In genomic region chr17:5873781-5874180, GRCh38 we compare ENCODE assay signal across 24 cellular contexts.
DNase-seq lines count a peak whose midpoint lies in the region; ATAC-seq, FAIRE-seq and TF ChIP-seq lines count a peak whose summit lies in the region.
"Had no signal": no experiment of that assay in that cellular context is flagged by ENCODE, and none has a peak within 500 bp of the region (broad histone marks: within the 10 kb centered on the region; RNA-seq: fewer than 3 reads in every experiment).

No MANE protein-coding gene starts in this region.

- CTCF ChIA-PET in activated CD8-positive, alpha-beta memory T cell treated with anti-CD3 and anti-CD28 coated beads, Interleukin-2, amount 10 ng/mL, durations not matched to agents 7 days and 5 days (lab: Charles Lee), result no interaction called here
- CTCF ChIA-PET in endothelial cell of umbilical vein (lab: Charles Lee), result interaction anchor here (1.2 kb wide), 1 partner anchor 166 kb away, joined by 3 read pairs; no protein-coding TSS in a partner anchor

- no peak overlapping the region for H3K4me3 Mint-ChIP-seq in activated CD8-positive, alpha-beta memory T cell treated with anti-CD3 and anti-CD28 coated beads, Interleukin-2, amount 10 ng/mL, durations not matched to agents 7 days and 5 days
- no peak overlapping the region for H3K4me3 Mint-ChIP-seq in H9
- H3K4me3 Mint-ChIP-seq: CD4-positive, alpha-beta memory T cell had no signal

- no peak overlapping the region for H3K27ac Mint-ChIP-seq in activated CD8-positive, alpha-beta memory T cell treated with anti-CD3 and anti-CD28 coated beads, Interleukin-2, amount 10 ng/mL, durations not matched to agents 7 days and 5 days
- H3K27ac Mint-ChIP-seq in H9, result no peak overlapping the region

- ATAC-seq in activated CD8-positive, alpha-beta memory T cell treated with anti-CD3 and anti-CD28 coated beads, Interleukin-2, amount 10 ng/mL, durations not matched to agents 7 days and 5 days, result no peak
- no peak for ATAC-seq in GM18868 (IDR thresholded peaks at IDR 0.05; ENCODE audit: unreplicated experiment)
- ATAC-seq: A549, HCT116 had no signal

- H2BK20ac ChIP-seq in H9 (ENCODE audit: low read depth, low read length, poor library complexity, severe bottlenecking), result no peak overlapping the region

- H4K8ac ChIP-seq in H9 (replicated peaks; ENCODE audit: insufficient read length, low read depth, low read length), result no peak overlapping the region

- H3K9me3 ChIP-seq in H9 (ENCODE audit: control insufficient read depth, low read depth, low read length) (no peaks in the 10 kb centered on the region), endothelial cell of umbilical vein (replicated peaks; ENCODE audit: control insufficient read depth, insufficient read depth, low read length) (no peaks in the 10 kb centered on the region), prostate gland (no peaks in the 10 kb centered on the region)
- H3K9me3 ChIP-seq: A549, BE2C had no signal

- no peak overlapping the region for H2BK5ac ChIP-seq in H9 (ENCODE audit: insufficient read length, low read length)

- H2BK120ac ChIP-seq in H9 (ENCODE audit: low read depth, low read length, poor library complexity, severe bottlenecking), result no peak overlapping the region

- no peak overlapping the region for H3T11ph ChIP-seq in H9 (ENCODE audit: low read length)

- no peak for FAIRE-seq in endothelial cell of umbilical vein (lab: Jason Lieb, UNC)
- FAIRE-seq: A549, GM12891, GM18507, H1 had no signal

- no peak for TF ChIP-seq POLR2A in endothelial cell of umbilical vein (IDR thresholded peaks at IDR 0.05; ENCODE audit: low read depth, low read length)
- no peak for TF ChIP-seq POLR2A in prostate gland (IDR thresholded peaks at IDR 0.05)

- no peaks in the 10 kb centered on the region for H3K9me1 ChIP-seq in endothelial cell of umbilical vein (replicated peaks; ENCODE audit: control insufficient read depth, extremely low read depth, insufficient read depth, low read length)

- no peaks in the 10 kb centered on the region for H3K27me3 Mint-ChIP-seq in activated CD8-positive, alpha-beta memory T cell treated with anti-CD3 and anti-CD28 coated beads, Interleukin-2, amount 10 ng/mL, durations not matched to agents 7 days and 5 days
- peaks cover 4% of the 10 kb centered on the region for H3K27me3 Mint-ChIP-seq in H9 (ENCODE audit: low read depth)

- intact Hi-C loops in endothelial cell of umbilical vein (cut with micrococcal nuclease), result no loop called here
- intact Hi-C loops in prostate gland (cut with DNase I), result no loop called here

- H3K79me1 ChIP-seq in H9 (ENCODE audit: insufficient read depth, low read depth, low read length, poor library complexity, severe bottlenecking), result no peaks in the 10 kb centered on the region

- H3K4me1 ChIP-seq in H9 (ENCODE audit: insufficient read depth, low read length) (no peaks in the 10 kb centered on the region), endothelial cell of umbilical vein (ENCODE audit: control insufficient read depth, extremely low read depth, insufficient read depth, low read length) (peaks cover 7% of the 10 kb centered on the region), prostate gland (replicated peaks) (no peaks in the 10 kb centered on the region)
- H3K4me1 ChIP-seq: A549, BE2C had no signal

- no peaks in the 10 kb centered on the region for H3K23me2 ChIP-seq in H9 (ENCODE audit: insufficient read length, low read depth, low read length, poor library complexity, severe bottlenecking)

- no peaks in the 10 kb centered on the region for H3K4me1 Mint-ChIP-seq in activated CD8-positive, alpha-beta memory T cell treated with anti-CD3 and anti-CD28 coated beads, Interleukin-2, amount 10 ng/mL, durations not matched to agents 7 days and 5 days
- H3K4me1 Mint-ChIP-seq in H9, result no peaks in the 10 kb centered on the region
- H3K4me1 Mint-ChIP-seq: CD4-positive, alpha-beta memory T cell had no signal

- H2BK12ac ChIP-seq in H9 (ENCODE audit: insufficient read length, low read depth, low read length), result no peak overlapping the region

- H3K36me3 Mint-ChIP-seq in activated CD8-positive, alpha-beta memory T cell treated with anti-CD3 and anti-CD28 coated beads, Interleukin-2, amount 10 ng/mL, durations not matched to agents 7 days and 5 days, result no peaks in the 10 kb centered on the region
- H3K36me3 Mint-ChIP-seq in H9 (ENCODE audit: insufficient read depth in 1 of 3, low read depth in 3 of 3), result peaks cover 0 to 1% (median 0%) of the 10 kb centered on the region in 3 experiments; a peak in 1 of 7 replicates
- H3K36me3 Mint-ChIP-seq: CD4-positive, alpha-beta memory T cell had no signal

- no peaks in the 10 kb centered on the region for H3K9me3 Mint-ChIP-seq in activated CD8-positive, alpha-beta memory T cell treated with anti-CD3 and anti-CD28 coated beads, Interleukin-2, amount 10 ng/mL, durations not matched to agents 7 days and 5 days (ENCODE audit: low read depth)
- no peaks in the 10 kb centered on the region for H3K9me3 Mint-ChIP-seq in H9
- H3K9me3 Mint-ChIP-seq: CD4-positive, alpha-beta memory T cell had no signal

- no peak overlapping the region for H3K56ac ChIP-seq in H9 (ENCODE audit: insufficient read length, low read depth, low read length)

- no peak overlapping the region for H3K4me2 ChIP-seq in H9 (ENCODE audit: insufficient read depth, insufficient read length, low read length)
- no peak overlapping the region for H3K4me2 ChIP-seq in endothelial cell of umbilical vein (ENCODE audit: insufficient read depth, low read length)
- H3K4me2 ChIP-seq: A549 had no signal

- TF ChIP-seq CTCF in H9 (conservative IDR thresholded peaks at IDR 0.05) (no peak), endothelial cell of umbilical vein (IDR thresholded peaks at IDR 0.05; ENCODE audit: extremely low read depth in 1 of 2, insufficient read depth in 1 of 2, low read depth in 1 of 2, low read length in 2 of 2) (no peak), prostate gland (IDR thresholded peaks at IDR 0.05) (no peak)

- H3K9ac ChIP-seq in H9 (ENCODE audit: extremely low read depth, insufficient read length, low read length) (no peak overlapping the region), endothelial cell of umbilical vein (replicated peaks; ENCODE audit: extremely low read depth, insufficient read depth, low read length) (no peak overlapping the region)
- H3K9ac ChIP-seq: GM23248 had no signal

- H4K5ac ChIP-seq in H9 (ENCODE audit: insufficient read length, low read depth, low read length), result no peak overlapping the region

- DNase-seq in activated CD8-positive, alpha-beta memory T cell treated with anti-CD3 and anti-CD28 coated beads, Interleukin-2, amount 10 ng/mL, durations not matched to agents 7 days and 5 days, result peak; percentile 12
- no peak for DNase-seq in activated CD8-positive, alpha-beta memory T cell treated with anti-CD3 and anti-CD28 coated beads, Interleukin-2, amount 50 U/mL, for 4 hours
- DNase-seq in H9 (peak; percentile 21), endothelial cell of umbilical vein (ENCODE audit: low read depth, low spot score) (no peak), prostate gland (ENCODE audit: low spot score) (no peak), dermis blood vessel endothelial cell (no peak)
- DNase-seq: 8988T; ACHN; AML-193; BE2C; Calu3; CD4-positive, alpha-beta memory T cell; COR-L47; DMS53; DMS79 treated with DMSO at 0.1 percent for 48 hours; GF-D8; GM23248; H7 had no signal

- H2AFZ ChIP-seq in H9 (ENCODE audit: low read length) (no peak overlapping the region), endothelial cell of umbilical vein (ENCODE audit: low read depth, low read length) (peak overlapping the region; percentile 32)
- H2AFZ ChIP-seq: GM23248 had no signal

- BruUV-seq in endothelial cell of umbilical vein (replicated peaks; lab: Mats Ljungman, UMichigan), result no TSS peak

- WGBS in H9 (ENCODE audit: extremely low coverage, insufficient read length, low lambda C conversion rate), result no CpG with 5 or more reads among the region's 4 CpGs
- WGBS in prostate gland, result 39% methylated on average over 4 of the region's 4 CpGs

- dilution Hi-C loops in endothelial cell of umbilical vein (cut with MboI; ENCODE audit: extremely low pct_ligation_motif_present, low sequenced_read_pairs), result no loop called here

- H3K27ac ChIP-seq in H9 (ENCODE audit: insufficient read length, low read depth, low read length) (no peak overlapping the region), endothelial cell of umbilical vein (ENCODE audit: insufficient read depth, low read depth, low read length) (no peak overlapping the region), prostate gland (no peak overlapping the region)
- H3K27ac ChIP-seq: A549, GM23248 had no signal

- H3K27me3 ChIP-seq in H9 (ENCODE audit: insufficient read depth, low read length), result no peaks in the 10 kb centered on the region
- no peaks in the 10 kb centered on the region for H3K27me3 ChIP-seq in endothelial cell of umbilical vein (ENCODE audit: control insufficient read depth in 2 of 2, insufficient read depth in 2 of 2, low read length in 2 of 2)
- H3K27me3 ChIP-seq in prostate gland (replicated peaks; ENCODE audit: insufficient read depth), result no peaks in the 10 kb centered on the region
- H3K27me3 ChIP-seq: BE2C had no signal

- H3K23ac ChIP-seq in H9 (ENCODE audit: insufficient read length, low read depth, low read length), result no peak overlapping the region

- H3K4me3 ChIP-seq in endothelial cell of umbilical vein (replicated peaks in 1 of 3; ENCODE audit: insufficient read depth in 1 of 3, low read depth in 1 of 3, low read length in 3 of 3), result no peak overlapping the region
- no peak overlapping the region for H3K4me3 ChIP-seq in prostate gland
- H3K4me3 ChIP-seq: A549, GM23248 had no signal

- H4K91ac ChIP-seq in H9 (ENCODE audit: insufficient read length, low read depth, low read length), result no peak overlapping the region

- no peak overlapping the region for H3K18ac ChIP-seq in H9 (ENCODE audit: insufficient read length, low read depth, low read length)

- H3K36me3 ChIP-seq in endothelial cell of umbilical vein (ENCODE audit: control insufficient read depth in 2 of 2, extremely low read depth in 1 of 2, insufficient read depth in 2 of 2, low read length in 2 of 2), result no peaks in the 10 kb centered on the region
- no peaks in the 10 kb centered on the region for H3K36me3 ChIP-seq in prostate gland
- H3K36me3 ChIP-seq: BE2C had no signal

- no peak overlapping the region for H3K14ac ChIP-seq in H9 (ENCODE audit: insufficient read depth, low read length)

- POLR2A ChIA-PET in endothelial cell of umbilical vein (lab: Charles Lee), result no interaction called here

- H4K20me1 ChIP-seq in H9 (ENCODE audit: control insufficient read depth, insufficient read depth, insufficient read length) (no peaks in the 10 kb centered on the region), endothelial cell of umbilical vein (replicated peaks; ENCODE audit: control insufficient read depth, extremely low read depth, insufficient read depth, low read length) (no peaks in the 10 kb centered on the region)

- H2AK5ac ChIP-seq in H9 (ENCODE audit: insufficient read length, low read length), result no peak overlapping the region

- no peaks in the 10 kb centered on the region for H3K79me2 ChIP-seq in H9 (ENCODE audit: insufficient read depth, low read length)
- H3K79me2 ChIP-seq in endothelial cell of umbilical vein (ENCODE audit: control insufficient read depth, insufficient read depth, low read length), result no peaks in the 10 kb centered on the region

- H2BK15ac ChIP-seq in H9 (ENCODE audit: low read depth, low read length), result no peak overlapping the region

- H3K4ac ChIP-seq in H9 (ENCODE audit: low read depth, low read length), result no peak overlapping the region

Comparison
In these comparisons a context has a peak if more than half of its experiments do, and no peak if none do; other contexts are left out.
1. DNase-seq: peak in activated CD8-positive, alpha-beta memory T cell treated with anti-CD3 and anti-CD28 coated beads, Interleukin-2, amount 10 ng/mL, durations not matched to agents 7 days and 5 days (single experiment) and H9 (single experiment); none in activated CD8-positive, alpha-beta memory T cell treated with anti-CD3 and anti-CD28 coated beads, Interleukin-2, amount 50 U/mL, for 4 hours (single experiment), endothelial cell of umbilical vein (single experiment), prostate gland (single experiment) and dermis blood vessel endothelial cell (single experiment).